In the genomic region with DNA sequence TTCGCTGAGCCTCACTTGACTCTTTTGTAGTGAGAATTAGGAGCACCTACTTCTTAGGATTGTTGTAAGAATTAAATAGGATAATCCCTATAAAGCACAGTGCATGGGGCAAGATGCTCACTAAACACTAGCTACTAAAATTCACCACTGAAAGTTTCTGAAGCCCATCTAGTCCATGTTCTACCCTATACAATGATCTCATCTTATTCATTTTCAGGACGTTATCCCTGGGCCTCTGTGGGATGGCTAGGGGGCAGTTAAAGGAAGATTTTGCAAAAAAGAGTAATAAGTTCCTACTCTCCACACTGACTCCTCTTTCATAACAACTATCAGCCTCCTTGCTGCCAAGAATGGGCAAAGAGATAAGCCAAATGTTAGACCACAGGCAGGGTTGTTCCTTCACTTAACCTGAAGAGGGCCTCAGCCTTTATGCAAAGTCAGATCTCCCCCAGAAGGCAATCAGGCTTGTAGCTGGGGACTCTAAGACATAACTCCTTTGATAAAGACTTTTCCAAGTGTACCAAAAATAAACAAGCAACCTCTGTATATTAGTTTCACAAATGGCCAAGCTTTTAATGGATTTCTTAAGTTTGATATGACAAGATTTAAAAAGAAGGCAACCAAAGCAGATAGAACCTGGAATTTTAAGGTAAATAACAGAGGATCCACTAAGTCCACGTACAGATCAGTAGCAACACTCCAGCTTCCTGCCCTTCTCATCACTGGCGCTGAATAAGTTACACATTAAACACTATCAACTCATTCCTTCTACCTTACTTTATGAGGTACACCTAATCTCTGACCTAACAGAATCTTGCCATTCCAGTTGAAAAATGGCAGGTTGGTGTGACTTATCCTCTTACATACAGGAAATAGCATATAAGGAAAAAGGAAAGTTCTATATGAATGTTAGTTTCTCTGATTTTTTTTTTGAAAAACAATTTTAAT, we compare ENCODE assay signal across 1 cellular context.
TF ChIP-seq lines count a peak whose summit lies in the region.

No MANE protein-coding gene starts in this region.

TF ChIP-seq in GM12878, 131 proteins besides CTCF, POLR2A, EP300 and RAD21 (continued from another document):
- TF ChIP-seq, protein P1, sequence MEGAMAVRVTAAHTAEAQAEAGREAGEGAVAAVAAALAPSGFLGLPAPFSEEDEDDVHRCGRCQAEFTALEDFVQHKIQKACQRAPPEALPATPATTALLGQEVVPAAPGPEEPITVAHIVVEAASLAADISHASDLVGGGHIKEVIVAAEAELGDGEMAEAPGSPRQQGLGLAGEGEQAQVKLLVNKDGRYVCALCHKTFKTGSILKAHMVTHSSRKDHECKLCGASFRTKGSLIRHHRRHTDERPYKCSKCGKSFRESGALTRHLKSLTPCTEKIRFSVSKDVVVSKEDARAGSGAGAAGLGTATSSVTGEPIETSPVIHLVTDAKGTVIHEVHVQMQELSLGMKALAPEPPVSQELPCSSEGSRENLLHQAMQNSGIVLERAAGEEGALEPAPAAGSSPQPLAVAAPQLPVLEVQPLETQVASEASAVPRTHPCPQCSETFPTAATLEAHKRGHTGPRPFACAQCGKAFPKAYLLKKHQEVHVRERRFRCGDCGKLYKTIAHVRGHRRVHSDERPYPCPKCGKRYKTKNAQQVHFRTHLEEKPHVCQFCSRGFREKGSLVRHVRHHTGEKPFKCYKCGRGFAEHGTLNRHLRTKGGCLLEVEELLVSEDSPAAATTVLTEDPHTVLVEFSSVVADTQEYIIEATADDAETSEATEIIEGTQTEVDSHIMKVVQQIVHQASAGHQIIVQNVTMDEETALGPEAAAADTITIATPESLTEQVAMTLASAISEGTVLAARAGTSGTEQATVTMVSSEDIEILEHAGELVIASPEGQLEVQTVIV (IDR thresholded peaks at IDR 0.05; ENCODE audit: borderline replicate concordance, partially characterized antibody), result no peak
- no peak for TF ChIP-seq SIN3A (IDR thresholded peaks at IDR 0.05; ENCODE audit: low read depth, low read length)
- TF ChIP-seq, protein P2, sequence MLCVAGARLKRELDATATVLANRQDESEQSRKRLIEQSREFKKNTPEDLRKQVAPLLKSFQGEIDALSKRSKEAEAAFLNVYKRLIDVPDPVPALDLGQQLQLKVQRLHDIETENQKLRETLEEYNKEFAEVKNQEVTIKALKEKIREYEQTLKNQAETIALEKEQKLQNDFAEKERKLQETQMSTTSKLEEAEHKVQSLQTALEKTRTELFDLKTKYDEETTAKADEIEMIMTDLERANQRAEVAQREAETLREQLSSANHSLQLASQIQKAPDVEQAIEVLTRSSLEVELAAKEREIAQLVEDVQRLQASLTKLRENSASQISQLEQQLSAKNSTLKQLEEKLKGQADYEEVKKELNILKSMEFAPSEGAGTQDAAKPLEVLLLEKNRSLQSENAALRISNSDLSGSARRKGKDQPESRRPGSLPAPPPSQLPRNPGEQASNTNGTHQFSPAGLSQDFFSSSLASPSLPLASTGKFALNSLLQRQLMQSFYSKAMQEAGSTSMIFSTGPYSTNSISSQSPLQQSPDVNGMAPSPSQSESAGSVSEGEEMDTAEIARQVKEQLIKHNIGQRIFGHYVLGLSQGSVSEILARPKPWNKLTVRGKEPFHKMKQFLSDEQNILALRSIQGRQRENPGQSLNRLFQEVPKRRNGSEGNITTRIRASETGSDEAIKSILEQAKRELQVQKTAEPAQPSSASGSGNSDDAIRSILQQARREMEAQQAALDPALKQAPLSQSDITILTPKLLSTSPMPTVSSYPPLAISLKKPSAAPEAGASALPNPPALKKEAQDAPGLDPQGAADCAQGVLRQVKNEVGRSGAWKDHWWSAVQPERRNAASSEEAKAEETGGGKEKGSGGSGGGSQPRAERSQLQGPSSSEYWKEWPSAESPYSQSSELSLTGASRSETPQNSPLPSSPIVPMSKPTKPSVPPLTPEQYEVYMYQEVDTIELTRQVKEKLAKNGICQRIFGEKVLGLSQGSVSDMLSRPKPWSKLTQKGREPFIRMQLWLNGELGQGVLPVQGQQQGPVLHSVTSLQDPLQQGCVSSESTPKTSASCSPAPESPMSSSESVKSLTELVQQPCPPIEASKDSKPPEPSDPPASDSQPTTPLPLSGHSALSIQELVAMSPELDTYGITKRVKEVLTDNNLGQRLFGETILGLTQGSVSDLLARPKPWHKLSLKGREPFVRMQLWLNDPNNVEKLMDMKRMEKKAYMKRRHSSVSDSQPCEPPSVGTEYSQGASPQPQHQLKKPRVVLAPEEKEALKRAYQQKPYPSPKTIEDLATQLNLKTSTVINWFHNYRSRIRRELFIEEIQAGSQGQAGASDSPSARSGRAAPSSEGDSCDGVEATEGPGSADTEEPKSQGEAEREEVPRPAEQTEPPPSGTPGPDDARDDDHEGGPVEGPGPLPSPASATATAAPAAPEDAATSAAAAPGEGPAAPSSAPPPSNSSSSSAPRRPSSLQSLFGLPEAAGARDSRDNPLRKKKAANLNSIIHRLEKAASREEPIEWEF (IDR thresholded peaks at IDR 0.05; ENCODE audit: insufficient replicate concordance, low read depth, low read length), result no peak
- TF ChIP-seq, protein P3, sequence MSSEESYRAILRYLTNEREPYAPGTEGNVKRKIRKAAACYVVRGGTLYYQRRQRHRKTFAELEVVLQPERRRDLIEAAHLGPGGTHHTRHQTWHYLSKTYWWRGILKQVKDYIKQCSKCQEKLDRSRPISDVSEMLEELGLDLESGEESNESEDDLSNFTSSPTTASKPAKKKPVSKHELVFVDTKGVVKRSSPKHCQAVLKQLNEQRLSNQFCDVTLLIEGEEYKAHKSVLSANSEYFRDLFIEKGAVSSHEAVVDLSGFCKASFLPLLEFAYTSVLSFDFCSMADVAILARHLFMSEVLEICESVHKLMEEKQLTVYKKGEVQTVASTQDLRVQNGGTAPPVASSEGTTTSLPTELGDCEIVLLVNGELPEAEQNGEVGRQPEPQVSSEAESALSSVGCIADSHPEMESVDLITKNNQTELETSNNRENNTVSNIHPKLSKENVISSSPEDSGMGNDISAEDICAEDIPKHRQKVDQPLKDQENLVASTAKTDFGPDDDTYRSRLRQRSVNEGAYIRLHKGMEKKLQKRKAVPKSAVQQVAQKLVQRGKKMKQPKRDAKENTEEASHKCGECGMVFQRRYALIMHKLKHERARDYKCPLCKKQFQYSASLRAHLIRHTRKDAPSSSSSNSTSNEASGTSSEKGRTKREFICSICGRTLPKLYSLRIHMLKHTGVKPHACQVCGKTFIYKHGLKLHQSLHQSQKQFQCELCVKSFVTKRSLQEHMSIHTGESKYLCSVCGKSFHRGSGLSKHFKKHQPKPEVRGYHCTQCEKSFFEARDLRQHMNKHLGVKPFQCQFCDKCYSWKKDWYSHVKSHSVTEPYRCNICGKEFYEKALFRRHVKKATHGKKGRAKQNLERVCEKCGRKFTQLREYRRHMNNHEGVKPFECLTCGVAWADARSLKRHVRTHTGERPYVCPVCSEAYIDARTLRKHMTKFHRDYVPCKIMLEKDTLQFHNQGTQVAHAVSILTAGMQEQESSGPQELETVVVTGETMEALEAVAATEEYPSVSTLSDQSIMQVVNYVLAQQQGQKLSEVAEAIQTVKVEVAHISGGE (CRISPR knock-in tag; IDR thresholded peaks at IDR 0.05), result no peak
- TF ChIP-seq, protein P4, sequence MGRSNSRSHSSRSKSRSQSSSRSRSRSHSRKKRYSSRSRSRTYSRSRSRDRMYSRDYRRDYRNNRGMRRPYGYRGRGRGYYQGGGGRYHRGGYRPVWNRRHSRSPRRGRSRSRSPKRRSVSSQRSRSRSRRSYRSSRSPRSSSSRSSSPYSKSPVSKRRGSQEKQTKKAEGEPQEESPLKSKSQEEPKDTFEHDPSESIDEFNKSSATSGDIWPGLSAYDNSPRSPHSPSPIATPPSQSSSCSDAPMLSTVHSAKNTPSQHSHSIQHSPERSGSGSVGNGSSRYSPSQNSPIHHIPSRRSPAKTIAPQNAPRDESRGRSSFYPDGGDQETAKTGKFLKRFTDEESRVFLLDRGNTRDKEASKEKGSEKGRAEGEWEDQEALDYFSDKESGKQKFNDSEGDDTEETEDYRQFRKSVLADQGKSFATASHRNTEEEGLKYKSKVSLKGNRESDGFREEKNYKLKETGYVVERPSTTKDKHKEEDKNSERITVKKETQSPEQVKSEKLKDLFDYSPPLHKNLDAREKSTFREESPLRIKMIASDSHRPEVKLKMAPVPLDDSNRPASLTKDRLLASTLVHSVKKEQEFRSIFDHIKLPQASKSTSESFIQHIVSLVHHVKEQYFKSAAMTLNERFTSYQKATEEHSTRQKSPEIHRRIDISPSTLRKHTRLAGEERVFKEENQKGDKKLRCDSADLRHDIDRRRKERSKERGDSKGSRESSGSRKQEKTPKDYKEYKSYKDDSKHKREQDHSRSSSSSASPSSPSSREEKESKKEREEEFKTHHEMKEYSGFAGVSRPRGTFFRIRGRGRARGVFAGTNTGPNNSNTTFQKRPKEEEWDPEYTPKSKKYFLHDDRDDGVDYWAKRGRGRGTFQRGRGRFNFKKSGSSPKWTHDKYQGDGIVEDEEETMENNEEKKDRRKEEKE (IDR thresholded peaks at IDR 0.05), result no peak
TF ChIP-seq in GM12878: peak in this region for 15.
